ENCODE assay signal across 1 cellular context in genomic region chr17:76909971-76910760, GRCh38.
TF ChIP-seq lines count a peak whose summit lies in the region.

No MANE protein-coding gene starts in this region.

TF ChIP-seq in WTC11, 78 proteins besides CTCF, POLR2A, EP300 and RAD21 (continued from another document):
- no peak for TF ChIP-seq AR (CRISPR knock-in tag; IDR thresholded peaks at IDR 0.05)
- peak; percentile 65; the same call in 1 of the 2 replicates for TF ChIP-seq E2F4 (CRISPR knock-in tag; IDR thresholded peaks at IDR 0.05; ENCODE audit: borderline replicate concordance, low read depth)
- no peak for TF ChIP-seq MLX (CRISPR knock-in tag; IDR thresholded peaks at IDR 0.05)
- TF ChIP-seq CBFB (CRISPR knock-in tag; IDR thresholded peaks at IDR 0.05; ENCODE audit: low read depth) = no peak
- TF ChIP-seq TCF7 (CRISPR knock-in tag; IDR thresholded peaks at IDR 0.05; ENCODE audit: low read depth) = peak; percentile 76; the same call in 1 of the 2 replicates
- TF ChIP-seq ARID4B (CRISPR knock-in tag; IDR thresholded peaks at IDR 0.05; ENCODE audit: borderline replicate concordance) = peak; percentile 69
- no peak for TF ChIP-seq GABPB1 (CRISPR knock-in tag; IDR thresholded peaks at IDR 0.05)
- no peak for TF ChIP-seq GTF2I (CRISPR knock-in tag; conservative IDR thresholded peaks at IDR 0.05)
- TF ChIP-seq MXD4 (CRISPR knock-in tag; IDR thresholded peaks at IDR 0.05; ENCODE audit: borderline replicate concordance) = no peak
- TF ChIP-seq ZSCAN18 (CRISPR knock-in tag; IDR thresholded peaks at IDR 0.05) = no peak
- peak; percentile 81 for TF ChIP-seq FOXP1 (CRISPR knock-in tag; IDR thresholded peaks at IDR 0.05; ENCODE audit: borderline replicate concordance)
